In the genomic region with DNA sequence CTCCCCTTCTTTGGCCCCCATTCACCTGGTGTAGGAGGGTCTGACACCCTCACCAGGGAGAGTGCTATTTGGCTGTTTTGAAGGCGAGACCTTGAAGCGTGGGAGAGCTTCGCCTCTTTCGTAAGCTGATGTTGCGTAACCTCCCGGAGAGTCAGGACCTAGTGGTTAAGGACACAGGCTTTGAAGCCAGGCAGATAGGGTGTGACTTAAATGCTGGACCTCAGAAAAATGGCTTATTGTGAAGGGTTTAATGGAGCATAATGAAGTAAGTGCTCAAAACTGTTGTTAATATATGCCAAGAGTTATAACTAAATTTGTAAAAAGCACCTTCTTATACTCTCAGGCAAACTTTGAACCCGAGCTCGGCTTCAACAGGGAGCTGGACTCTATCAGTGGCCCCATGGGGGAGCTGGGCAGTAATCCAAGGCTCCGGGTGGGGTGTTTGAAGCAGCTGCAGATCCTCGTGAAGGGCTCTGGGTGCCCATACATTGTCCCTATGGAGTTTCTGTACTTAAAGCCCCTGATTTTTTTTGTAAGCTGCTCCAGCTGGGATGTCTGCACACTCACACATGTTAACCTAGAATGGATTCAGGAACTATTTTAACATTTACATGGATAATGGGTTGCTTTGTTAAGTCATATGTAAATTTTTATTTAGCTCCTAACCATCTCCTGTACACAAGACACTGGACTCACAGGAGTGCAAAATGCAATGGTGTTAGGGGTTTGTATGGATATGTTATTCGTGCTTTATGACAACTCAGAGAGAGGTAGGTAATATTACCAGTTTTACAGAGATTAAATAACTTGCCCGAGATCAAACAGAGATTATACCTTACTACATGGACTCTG, we compare ENCODE assay signal across 8 cellular contexts. TPM values are rescaled to one million over a fixed set of nuclear protein-coding genes. Genes with fewer than 3 reads are reported as not detected.
DNase-seq lines count a peak whose midpoint lies in the region; ATAC-seq and TF ChIP-seq lines count a peak whose summit lies in the region.

No MANE protein-coding gene starts in this region.

- ATAC-seq in left ventricle myocardium superior: peak; percentile 87

- peak overlapping the region in 2 of 3 donors; percentile 44 to 61 for H3K9ac ChIP-seq in skeletal muscle tissue (ENCODE audit: low read depth in 1 of 3, low read length in 3 of 3)

- TF ChIP-seq CTCF in Caco-2 (IDR thresholded peaks at IDR 0.05; ENCODE audit: insufficient read depth in 1 of 2, low read depth in 1 of 2, low read length in 1 of 2, severe bottlenecking in 1 of 2, unreplicated experiment in 1 of 2) (no peak), WI38 (IDR thresholded peaks at IDR 0.05; ENCODE audit: low read depth, low read length) (no peak), GM13976 (IDR thresholded peaks at IDR 0.05; ENCODE audit: borderline replicate concordance, control extremely low read depth, extremely low read depth, insufficient read depth, missing control alignments) (no peak)

- H3K9me3 ChIP-seq in Caco-2: no peaks in the 10 kb centered on the region
- H3K9me3 ChIP-seq in skeletal muscle tissue (ENCODE audit: control insufficient read depth in 3 of 3, low read length in 3 of 3): no peaks in the 10 kb centered on the region

- H3K27me3 Mint-ChIP-seq in Caco-2 (ENCODE audit: insufficient read depth, unreplicated experiment): no peaks in the 10 kb centered on the region

- peak; percentile 87 to 91 for DNase-seq in Caco-2
- peak; percentile 97 for DNase-seq in LHCN-M2 (ENCODE audit: low read depth)
- peak; percentile 84 for DNase-seq in left ventricle myocardium superior
- DNase-seq in cortex of kidney (lab: John Stamatoyannopoulos, UW): no peak
- DNase-seq in activated CD8-positive, alpha-beta memory T cell treated with anti-CD3 and anti-CD28 coated beads, Interleukin-2, amount 50 U/mL, for 4 hours: no peak
- no peak for DNase-seq in GM13976 (ENCODE audit: low spot score)

- in situ Hi-C loops in GM13976 (cut with MboI; ENCODE audit: low sequenced_read_pairs, unreplicated experiment): no loop called here

- peak overlapping the region; percentile 72 for H3K27ac Mint-ChIP-seq in Caco-2 (ENCODE audit: unreplicated experiment)

- CTCF ChIA-PET in Caco-2 (lab: Charles Lee): interaction anchor here (0.8 kb wide), 1 partner anchor 63 kb away, joined by 4 read pairs; no protein-coding TSS in a partner anchor

- H3K9me3 Mint-ChIP-seq in Caco-2 (ENCODE audit: unreplicated experiment): no peaks in the 10 kb centered on the region

- POLR2A ChIA-PET in Caco-2 (lab: Charles Lee): interaction anchor here (0.5 to 1.3 kb wide), 2 partner anchors 8 to 26 kb away, joined by 3 to 7 read pairs; partner anchors contain the start of gene PPFIBP1

- H3K27me3 ChIP-seq in Caco-2 (replicated peaks; ENCODE audit: control insufficient read depth, insufficient read depth, low read length): no peaks in the 10 kb centered on the region
- no peaks in the 10 kb centered on the region for H3K27me3 ChIP-seq in skeletal muscle tissue (ENCODE audit: control insufficient read depth in 3 of 3, insufficient read depth in 3 of 3, low read length in 3 of 3)

- H3K36me3 ChIP-seq in Caco-2 (ENCODE audit: control insufficient read depth, insufficient read depth, low read length): no peaks in the 10 kb centered on the region
- H3K36me3 ChIP-seq in skeletal muscle tissue (ENCODE audit: control insufficient read depth in 3 of 3, insufficient read depth in 3 of 3, low read length in 3 of 3): no peaks in the 10 kb centered on the region

- no peak overlapping the region for H3K4me3 ChIP-seq in Caco-2 (ENCODE audit: low read depth, low read length)
- H3K4me3 ChIP-seq in WI38 (ENCODE audit: low read depth, low read length): peak overlapping the region; percentile 42
- H3K4me3 ChIP-seq in skeletal muscle tissue (ENCODE audit: low read length in 3 of 3): peak overlapping the region; percentile 48 to 55 (median 53)

- peak overlapping the region; percentile 77 for H3K27ac ChIP-seq in skeletal muscle tissue (ENCODE audit: low read depth, low read length)

- peaks cover 43% of the 10 kb centered on the region for H3K4me1 Mint-ChIP-seq in Caco-2 (ENCODE audit: low read depth, unreplicated experiment)

- peak overlapping the region; percentile 4 for H3K4me3 Mint-ChIP-seq in Caco-2 (ENCODE audit: unreplicated experiment)

- no TSS peak for BruUV-seq in Caco-2 (replicated peaks; lab: Mats Ljungman, UMichigan)

- H3K4me1 ChIP-seq in Caco-2 (peaks cover 27% of the 10 kb centered on the region), skeletal muscle tissue (ENCODE audit: control insufficient read depth in 3 of 3, insufficient read depth in 3 of 3, low read length in 3 of 3) (peaks cover 56 to 69% (median 68%) of the 10 kb centered on the region in 3 donors)

- intact Hi-C loops in Caco-2 (cut with micrococcal nuclease; ENCODE audit: unreplicated experiment) (no loop called here), left ventricle myocardium superior (cut with micrococcal nuclease) (no loop called here)

- peaks cover 20% of the 10 kb centered on the region for H3K36me3 Mint-ChIP-seq in Caco-2 (ENCODE audit: insufficient read depth, unreplicated experiment)

RNA-seq across cellular contexts. Expression of gene PPFIBP1, which starts 26.0 kb away (rescaled TPM):
- total RNA-seq in Caco-2 (2022) (109 and 134 TPM in 2 replicates), LHCN-M2 (2014; rRNA removed) (102 and 121 TPM in 2 replicates), left ventricle myocardium superior (332 TPM), skeletal muscle tissue (49.1 TPM)
- 49.8 TPM for polyA plus RNA-seq in LHCN-M2 (2012)

Comparison
In these comparisons a context has a peak if more than half of its experiments do, and no peak if none do; other contexts are left out.
1. DNase-seq: peak in Caco-2 (2 of 2), LHCN-M2 (single experiment) and left ventricle myocardium superior (single experiment); none in cortex of kidney (single experiment), activated CD8-positive, alpha-beta memory T cell treated with anti-CD3 and anti-CD28 coated beads, Interleukin-2, amount 50 U/mL, for 4 hours (single experiment) and GM13976 (single experiment).